ENCODE assay signal across 8 cellular contexts in the genomic region with DNA sequence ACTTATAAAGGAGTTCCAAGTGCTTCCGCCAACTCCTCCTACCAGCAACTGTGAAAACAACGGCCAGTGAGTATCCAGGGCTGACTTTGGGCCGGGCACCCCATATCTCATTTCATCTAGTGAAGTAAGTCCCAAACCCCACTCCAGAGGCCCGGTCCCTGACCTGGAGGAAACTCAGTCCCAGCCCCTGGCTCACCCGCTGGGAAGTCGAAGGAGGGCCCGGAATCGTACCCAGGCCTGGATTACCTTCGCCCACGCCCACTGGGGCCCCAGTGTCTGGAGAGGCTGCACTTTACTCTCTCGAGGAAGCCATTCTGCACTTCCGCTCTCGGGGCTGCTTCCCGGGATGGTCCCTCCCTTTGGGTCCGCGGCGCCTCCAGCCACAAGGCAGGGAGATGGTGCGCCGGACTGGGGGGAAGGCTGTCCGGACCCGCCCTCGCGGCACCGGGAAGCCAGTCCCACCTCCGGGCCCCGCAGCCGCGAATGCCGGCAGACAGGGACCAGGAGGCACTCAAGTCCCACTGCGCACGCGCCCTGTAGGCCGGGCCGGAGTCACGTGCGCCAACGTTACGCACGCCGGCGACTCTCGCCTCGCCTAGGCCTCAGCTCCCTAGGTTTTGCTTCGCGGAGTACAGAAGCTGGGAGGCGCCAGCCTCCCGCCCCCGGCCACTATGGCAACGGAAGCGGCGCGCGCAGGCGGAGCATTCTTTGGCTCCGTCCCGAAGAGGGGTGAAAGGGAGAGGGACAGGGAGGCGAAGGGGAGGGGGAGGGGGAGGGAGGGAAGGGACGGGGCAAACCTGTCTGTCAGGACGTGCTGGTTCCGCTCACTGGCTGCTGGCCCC. TPM values are rescaled to one million over a fixed set of nuclear protein-coding genes. Genes with fewer than 3 reads are reported as not detected.
DNase-seq lines count a peak whose midpoint lies in the region; ATAC-seq and TF ChIP-seq lines count a peak whose summit lies in the region.

A gene with protein sequence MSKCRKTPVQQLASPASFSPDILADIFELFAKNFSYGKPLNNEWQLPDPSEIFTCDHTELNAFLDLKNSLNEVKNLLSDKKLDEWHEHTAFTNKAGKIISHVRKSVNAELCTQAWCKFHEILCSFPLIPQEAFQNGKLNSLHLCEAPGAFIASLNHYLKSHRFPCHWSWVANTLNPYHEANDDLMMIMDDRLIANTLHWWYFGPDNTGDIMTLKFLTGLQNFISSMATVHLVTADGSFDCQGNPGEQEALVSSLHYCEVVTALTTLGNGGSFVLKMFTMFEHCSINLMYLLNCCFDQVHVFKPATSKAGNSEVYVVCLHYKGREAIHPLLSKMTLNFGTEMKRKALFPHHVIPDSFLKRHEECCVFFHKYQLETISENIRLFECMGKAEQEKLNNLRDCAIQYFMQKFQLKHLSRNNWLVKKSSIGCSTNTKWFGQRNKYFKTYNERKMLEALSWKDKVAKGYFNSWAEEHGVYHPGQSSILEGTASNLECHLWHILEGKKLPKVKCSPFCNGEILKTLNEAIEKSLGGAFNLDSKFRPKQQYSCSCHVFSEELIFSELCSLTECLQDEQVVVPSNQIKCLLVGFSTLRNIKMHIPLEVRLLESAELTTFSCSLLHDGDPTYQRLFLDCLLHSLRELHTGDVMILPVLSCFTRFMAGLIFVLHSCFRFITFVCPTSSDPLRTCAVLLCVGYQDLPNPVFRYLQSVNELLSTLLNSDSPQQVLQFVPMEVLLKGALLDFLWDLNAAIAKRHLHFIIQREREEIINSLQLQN (minus strand): TSS at position 513 of the 842 bp plus-strand sequence. CDS start 3,482 bp downstream, outside the sequence.

- peak within 1 kb of the TSS; percentile 83 to 97 (median 91) for H3K27ac ChIP-seq in spleen

- H3K36me3 ChIP-seq in spleen = peaks cover 3 to 35% (median 24%) of the 10 kb centered on the region in 6 donors

- H3K36me3 Mint-ChIP-seq in WTC11 = peaks cover 24% of the 10 kb centered on the region
- H3K36me3 Mint-ChIP-seq in immature natural killer cell = peaks cover 16 to 22% (median 20%) of the 10 kb centered on the region in 3 donors

- H3K27me3 ChIP-seq in spleen (replicated peaks in 1 of 7) = peaks cover 0 to 24% (median 0%) of the 10 kb centered on the region in 7 donors

- WGBS in spleen, 5 donors = 0 to 1% (median 1%) methylated on average over 39 to 60 of the region's 60 CpGs

- peak within 1 kb of the TSS; percentile 77 for H3K27ac Mint-ChIP-seq in WTC11
- H3K27ac Mint-ChIP-seq in immature natural killer cell = peak within 1 kb of the TSS; percentile 82 to 95 (median 90)

- POLR2A ChIA-PET in AG04449 (lab: Yijun Ruan, JAX) (no interaction called here), WTC11 (lab: Charles Lee) (interaction anchor here (0.6 to 1.0 kb wide), 2 partner anchors 51 to 344 kb away, joined by 3 read pairs; no protein-coding TSS in a partner anchor)

- peak; percentile 71 for DNase-seq in AG04449 (ENCODE audit: low read depth, low spot score)
- DNase-seq in NCI-H2227 treated with DMSO at 0.1 percent for 48 hours (lab: John Stamatoyannopoulos, UW) = peak; percentile 90
- DNase-seq in WTC11 (ENCODE audit: low spot score) = peak; percentile 96
- DNase-seq in cardiac fibroblast (ENCODE audit: low read depth in 2 of 2) = peak; percentile 97 to 99
- peak; percentile 86 to 91 (median 90) for DNase-seq in immature natural killer cell
- peak; percentile 97 for DNase-seq in spleen

- peak; percentile 92 for ATAC-seq in GM18907 (IDR thresholded peaks at IDR 0.05; ENCODE audit: unreplicated experiment)
- peak; percentile 92 for ATAC-seq in HG03159 (IDR thresholded peaks at IDR 0.05; ENCODE audit: unreplicated experiment)
- peak; percentile 97 for ATAC-seq in WTC11

- no peaks in the 10 kb centered on the region for H3K9me3 Mint-ChIP-seq in WTC11
- H3K9me3 Mint-ChIP-seq in immature natural killer cell = no peaks in the 10 kb centered on the region

- TF ChIP-seq CTCF in AG04449 (IDR thresholded peaks at IDR 0.05; ENCODE audit: insufficient read depth, low read length, missing control alignments) = no peak
- TF ChIP-seq CTCF in WTC11 (IDR thresholded peaks at IDR 0.05) = no peak
- no peak for TF ChIP-seq CTCF in cardiac fibroblast (IDR thresholded peaks at IDR 0.05; ENCODE audit: low read depth, low read length)
- peak in 2 of 11 experiments; percentile 12 to 23 for TF ChIP-seq CTCF in spleen (IDR thresholded peaks at IDR 0.05 in 8 of 11, conservative IDR thresholded peaks at IDR 0.05 in 3 of 11)

- peaks cover 12 to 35% (median 21%) of the 10 kb centered on the region in 6 donors for H3K4me1 ChIP-seq in spleen

- H3K4me1 Mint-ChIP-seq in WTC11 (peaks cover 15% of the 10 kb centered on the region), immature natural killer cell (peaks cover 47 to 53% of the 10 kb centered on the region in 2 donors)

- CTCF ChIA-PET in AG04449 (lab: Yijun Ruan, JAX) = interaction anchor here (1.5 to 2.2 kb wide), 3 partner anchors 9 to 22 kb away, joined by 4 to 6 read pairs (median 6); no protein-coding TSS in a partner anchor
- CTCF ChIA-PET in WTC11 (lab: Charles Lee) = interaction anchor here (0.5 to 1.3 kb wide), 5 partner anchors 22 to 123 kb away, joined by 3 to 12 read pairs (median 3); no protein-coding TSS in a partner anchor

- intact Hi-C loops in spleen (cut with DNase I; ENCODE audit: low total_unique reads) = no loop called here

- H3K4me3 ChIP-seq in AG04449 (ENCODE audit: low read depth, low read length) = peak within 1 kb of the TSS; percentile 80
- peak within 1 kb of the TSS; percentile 72 to 76 for H3K4me3 ChIP-seq in cardiac fibroblast (replicated peaks in 1 of 2; ENCODE audit: low read depth in 2 of 2, low read length in 2 of 2)
- H3K4me3 ChIP-seq in spleen = peak within 1 kb of the TSS; percentile 58 to 89 (median 77)

- TF ChIP-seq POLR2A in spleen (IDR thresholded peaks at IDR 0.05) = peak in 2 of 3 donors; percentile 41 to 64

- H3K27me3 Mint-ChIP-seq in WTC11 (ENCODE audit: low read depth) (peaks cover 8% of the 10 kb centered on the region), immature natural killer cell (ENCODE audit: low read depth in 3 of 3) (peaks cover 5 to 8% (median 8%) of the 10 kb centered on the region in 3 donors)

- H3K4me3 Mint-ChIP-seq in WTC11 (peak within 1 kb of the TSS; percentile 71), immature natural killer cell (peak within 1 kb of the TSS; percentile 83 to 91 (median 84))

- H3K9me3 ChIP-seq in spleen = peaks cover 0 to 27% (median 0%) of the 10 kb centered on the region in 8 donors

TF ChIP-seq in WTC11, 78 proteins besides CTCF, POLR2A, EP300 and RAD21 (continues in another document):
- TF ChIP-seq, protein P1, sequence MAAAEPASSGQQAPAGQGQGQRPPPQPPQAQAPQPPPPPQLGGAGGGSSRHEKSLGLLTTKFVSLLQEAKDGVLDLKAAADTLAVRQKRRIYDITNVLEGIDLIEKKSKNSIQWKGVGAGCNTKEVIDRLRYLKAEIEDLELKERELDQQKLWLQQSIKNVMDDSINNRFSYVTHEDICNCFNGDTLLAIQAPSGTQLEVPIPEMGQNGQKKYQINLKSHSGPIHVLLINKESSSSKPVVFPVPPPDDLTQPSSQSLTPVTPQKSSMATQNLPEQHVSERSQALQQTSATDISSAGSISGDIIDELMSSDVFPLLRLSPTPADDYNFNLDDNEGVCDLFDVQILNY (CRISPR knock-in tag; IDR thresholded peaks at IDR 0.05) = peak; percentile 76; the same call in 1 of the 2 replicates
- TF ChIP-seq, protein P2, sequence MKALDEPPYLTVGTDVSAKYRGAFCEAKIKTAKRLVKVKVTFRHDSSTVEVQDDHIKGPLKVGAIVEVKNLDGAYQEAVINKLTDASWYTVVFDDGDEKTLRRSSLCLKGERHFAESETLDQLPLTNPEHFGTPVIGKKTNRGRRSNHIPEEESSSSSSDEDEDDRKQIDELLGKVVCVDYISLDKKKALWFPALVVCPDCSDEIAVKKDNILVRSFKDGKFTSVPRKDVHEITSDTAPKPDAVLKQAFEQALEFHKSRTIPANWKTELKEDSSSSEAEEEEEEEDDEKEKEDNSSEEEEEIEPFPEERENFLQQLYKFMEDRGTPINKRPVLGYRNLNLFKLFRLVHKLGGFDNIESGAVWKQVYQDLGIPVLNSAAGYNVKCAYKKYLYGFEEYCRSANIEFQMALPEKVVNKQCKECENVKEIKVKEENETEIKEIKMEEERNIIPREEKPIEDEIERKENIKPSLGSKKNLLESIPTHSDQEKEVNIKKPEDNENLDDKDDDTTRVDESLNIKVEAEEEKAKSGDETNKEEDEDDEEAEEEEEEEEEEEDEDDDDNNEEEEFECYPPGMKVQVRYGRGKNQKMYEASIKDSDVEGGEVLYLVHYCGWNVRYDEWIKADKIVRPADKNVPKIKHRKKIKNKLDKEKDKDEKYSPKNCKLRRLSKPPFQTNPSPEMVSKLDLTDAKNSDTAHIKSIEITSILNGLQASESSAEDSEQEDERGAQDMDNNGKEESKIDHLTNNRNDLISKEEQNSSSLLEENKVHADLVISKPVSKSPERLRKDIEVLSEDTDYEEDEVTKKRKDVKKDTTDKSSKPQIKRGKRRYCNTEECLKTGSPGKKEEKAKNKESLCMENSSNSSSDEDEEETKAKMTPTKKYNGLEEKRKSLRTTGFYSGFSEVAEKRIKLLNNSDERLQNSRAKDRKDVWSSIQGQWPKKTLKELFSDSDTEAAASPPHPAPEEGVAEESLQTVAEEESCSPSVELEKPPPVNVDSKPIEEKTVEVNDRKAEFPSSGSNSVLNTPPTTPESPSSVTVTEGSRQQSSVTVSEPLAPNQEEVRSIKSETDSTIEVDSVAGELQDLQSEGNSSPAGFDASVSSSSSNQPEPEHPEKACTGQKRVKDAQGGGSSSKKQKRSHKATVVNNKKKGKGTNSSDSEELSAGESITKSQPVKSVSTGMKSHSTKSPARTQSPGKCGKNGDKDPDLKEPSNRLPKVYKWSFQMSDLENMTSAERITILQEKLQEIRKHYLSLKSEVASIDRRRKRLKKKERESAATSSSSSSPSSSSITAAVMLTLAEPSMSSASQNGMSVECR (CRISPR knock-in tag; IDR thresholded peaks at IDR 0.05; ENCODE audit: borderline replicate concordance) = peak; percentile 93

RNA-seq across cellular contexts. Expression of the gene that starts here (rescaled TPM):
- total RNA-seq in WTC11 (2021) (8.7 to 13.4 TPM (median 10.9 TPM) in 3 replicates), spleen (10 to 100 TPM; 20.9 to 51.7 (median 25.8) TPM)
- polyA plus RNA-seq in immature natural killer cell (10 to 100 TPM; 18.6 to 42.9 (median 19.0) TPM), spleen (10 to 100 TPM in 2 of 3 donors, 1 to 10 TPM in 1; 8.8 to 12.3 (median 11.0) TPM)

Comparison
In these comparisons a context has a peak if more than half of its experiments do, and no peak if none do; other contexts are left out.
1. Peak in every context shown above with its lines: DNase-seq, ATAC-seq, H3K4me3 ChIP-seq and H3K27ac ChIP-seq.